ENCODE assay signal across 1 cellular context in genomic region chr22:19959587-19960490, GRCh38.
TF ChIP-seq lines count a peak whose summit lies in the region.

No MANE protein-coding gene starts in this region.

TF ChIP-seq in HepG2, 621 proteins besides CTCF, POLR2A, EP300 and RAD21 (continued from another document and continues in another):
- TF ChIP-seq ZSCAN25 (CRISPR knock-in tag; IDR thresholded peaks at IDR 0.05) = 0 out of 2 replicates have a peak, but pooled peaks have one; percentile 33
- TF ChIP-seq, protein P1, sequence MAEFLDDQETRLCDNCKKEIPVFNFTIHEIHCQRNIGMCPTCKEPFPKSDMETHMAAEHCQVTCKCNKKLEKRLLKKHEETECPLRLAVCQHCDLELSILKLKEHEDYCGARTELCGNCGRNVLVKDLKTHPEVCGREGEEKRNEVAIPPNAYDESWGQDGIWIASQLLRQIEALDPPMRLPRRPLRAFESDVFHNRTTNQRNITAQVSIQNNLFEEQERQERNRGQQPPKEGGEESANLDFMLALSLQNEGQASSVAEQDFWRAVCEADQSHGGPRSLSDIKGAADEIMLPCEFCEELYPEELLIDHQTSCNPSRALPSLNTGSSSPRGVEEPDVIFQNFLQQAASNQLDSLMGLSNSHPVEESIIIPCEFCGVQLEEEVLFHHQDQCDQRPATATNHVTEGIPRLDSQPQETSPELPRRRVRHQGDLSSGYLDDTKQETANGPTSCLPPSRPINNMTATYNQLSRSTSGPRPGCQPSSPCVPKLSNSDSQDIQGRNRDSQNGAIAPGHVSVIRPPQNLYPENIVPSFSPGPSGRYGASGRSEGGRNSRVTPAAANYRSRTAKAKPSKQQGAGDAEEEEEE (CRISPR knock-in tag; IDR thresholded peaks at IDR 0.05; ENCODE audit: borderline replicate concordance) = no peak
- no peak; the same call in 1 of the 2 replicates for TF ChIP-seq ZNF414 (CRISPR knock-in tag; IDR thresholded peaks at IDR 0.05)
- TF ChIP-seq ZNF790 (CRISPR knock-in tag; IDR thresholded peaks at IDR 0.05; ENCODE audit: borderline replicate concordance) = no peak
- no peak for TF ChIP-seq HNRNPUL1 (IDR thresholded peaks at IDR 0.05; ENCODE audit: low read depth, low read length)
- no peak for TF ChIP-seq CREB1 (IDR thresholded peaks at IDR 0.05)
- TF ChIP-seq CREB1 (CRISPR knock-in tag; IDR thresholded peaks at IDR 0.05) = no peak
- TF ChIP-seq ZNF510 (CRISPR knock-in tag; IDR thresholded peaks at IDR 0.05; ENCODE audit: low read depth) = no peak
- TF ChIP-seq BCL6 (CRISPR knock-in tag; IDR thresholded peaks at IDR 0.05) = peak; percentile 12; the same call in 1 of the 2 replicates
- no peak for TF ChIP-seq ZNF224 (CRISPR knock-in tag; IDR thresholded peaks at IDR 0.05)
- peak; percentile 63 for TF ChIP-seq POLR2AphosphoS5 (IDR thresholded peaks at IDR 0.05; ENCODE audit: low read depth, low read length)
- TF ChIP-seq ZNF577 (CRISPR knock-in tag; IDR thresholded peaks at IDR 0.05; ENCODE audit: borderline replicate concordance, low read depth) = no peak
- TF ChIP-seq ZNF17 (CRISPR knock-in tag; IDR thresholded peaks at IDR 0.05) = no peak
- TF ChIP-seq ATF7-NPFF (CRISPR knock-in tag; IDR thresholded peaks at IDR 0.05; ENCODE audit: low read depth) = 0 out of 2 replicates have a peak, but pooled peaks have one; percentile 42
- TF ChIP-seq ZNF124 (CRISPR knock-in tag; IDR thresholded peaks at IDR 0.05) = peak; percentile 37; the same call in 1 of the 2 replicates
- TF ChIP-seq ZNF101 (CRISPR knock-in tag; IDR thresholded peaks at IDR 0.05; ENCODE audit: borderline replicate concordance, low read depth) = no peak
- TF ChIP-seq NCOA1 (CRISPR knock-in tag; IDR thresholded peaks at IDR 0.05) = no peak
- no peak for TF ChIP-seq ZNF12 (CRISPR knock-in tag; IDR thresholded peaks at IDR 0.05)
- TF ChIP-seq CBFB (CRISPR knock-in tag; IDR thresholded peaks at IDR 0.05) = no peak; the same call in 1 of the 2 replicates
- peak; percentile 63; the same call in 1 of the 2 replicates for TF ChIP-seq HMG20B (CRISPR knock-in tag; conservative IDR thresholded peaks at IDR 0.05)
- no peak for TF ChIP-seq KLF11 (CRISPR knock-in tag; IDR thresholded peaks at IDR 0.05)
- no peak; the same call in 1 of the 2 replicates for TF ChIP-seq FOXP4 (CRISPR knock-in tag; IDR thresholded peaks at IDR 0.05)
- TF ChIP-seq TGIF2 (CRISPR knock-in tag; IDR thresholded peaks at IDR 0.05) = no peak; the same call in 1 of the 2 replicates
- TF ChIP-seq, protein P2, sequence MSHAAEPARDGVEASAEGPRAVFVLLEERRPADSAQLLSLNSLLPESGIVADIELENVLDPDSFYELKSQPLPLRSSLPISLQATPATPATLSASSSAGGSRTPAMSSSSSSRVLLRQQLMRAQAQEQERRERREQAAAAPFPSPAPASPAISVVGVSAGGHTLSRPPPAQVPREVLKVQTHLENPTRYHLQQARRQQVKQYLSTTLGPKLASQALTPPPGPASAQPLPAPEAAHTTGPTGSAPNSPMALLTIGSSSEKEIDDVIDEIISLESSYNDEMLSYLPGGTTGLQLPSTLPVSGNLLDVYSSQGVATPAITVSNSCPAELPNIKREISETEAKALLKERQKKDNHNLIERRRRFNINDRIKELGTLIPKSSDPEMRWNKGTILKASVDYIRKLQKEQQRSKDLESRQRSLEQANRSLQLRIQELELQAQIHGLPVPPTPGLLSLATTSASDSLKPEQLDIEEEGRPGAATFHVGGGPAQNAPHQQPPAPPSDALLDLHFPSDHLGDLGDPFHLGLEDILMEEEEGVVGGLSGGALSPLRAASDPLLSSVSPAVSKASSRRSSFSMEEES (CRISPR knock-in tag; IDR thresholded peaks at IDR 0.05) = peak; percentile 21; the same call in 1 of the 2 replicates
- TF ChIP-seq, protein P3, sequence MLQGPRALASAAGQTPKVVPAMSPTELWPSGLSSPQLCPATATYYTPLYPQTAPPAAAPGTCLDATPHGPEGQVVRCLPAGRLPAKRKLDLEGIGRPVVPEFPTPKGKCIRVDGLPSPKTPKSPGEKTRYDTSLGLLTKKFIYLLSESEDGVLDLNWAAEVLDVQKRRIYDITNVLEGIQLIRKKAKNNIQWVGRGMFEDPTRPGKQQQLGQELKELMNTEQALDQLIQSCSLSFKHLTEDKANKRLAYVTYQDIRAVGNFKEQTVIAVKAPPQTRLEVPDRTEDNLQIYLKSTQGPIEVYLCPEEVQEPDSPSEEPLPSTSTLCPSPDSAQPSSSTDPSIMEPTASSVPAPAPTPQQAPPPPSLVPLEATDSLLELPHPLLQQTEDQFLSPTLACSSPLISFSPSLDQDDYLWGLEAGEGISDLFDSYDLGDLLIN (CRISPR knock-in tag; IDR thresholded peaks at IDR 0.05; ENCODE audit: borderline replicate concordance) = no peak
- TF ChIP-seq ZNF660 (CRISPR knock-in tag; IDR thresholded peaks at IDR 0.05; ENCODE audit: borderline replicate concordance, low read depth) = no peak
- TF ChIP-seq, protein P4, sequence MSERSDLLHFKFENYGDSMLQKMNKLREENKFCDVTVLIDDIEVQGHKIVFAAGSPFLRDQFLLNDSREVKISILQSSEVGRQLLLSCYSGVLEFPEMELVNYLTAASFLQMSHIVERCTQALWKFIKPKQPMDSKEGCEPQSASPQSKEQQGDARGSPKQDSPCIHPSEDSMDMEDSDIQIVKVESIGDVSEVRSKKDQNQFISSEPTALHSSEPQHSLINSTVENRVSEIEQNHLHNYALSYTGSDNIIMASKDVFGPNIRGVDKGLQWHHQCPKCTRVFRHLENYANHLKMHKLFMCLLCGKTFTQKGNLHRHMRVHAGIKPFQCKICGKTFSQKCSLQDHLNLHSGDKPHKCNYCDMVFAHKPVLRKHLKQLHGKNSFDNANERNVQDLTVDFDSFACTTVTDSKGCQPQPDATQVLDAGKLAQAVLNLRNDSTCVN (CRISPR knock-in tag; IDR thresholded peaks at IDR 0.05; ENCODE audit: borderline replicate concordance) = no peak
- TF ChIP-seq CBX5 (CRISPR knock-in tag; IDR thresholded peaks at IDR 0.05; ENCODE audit: borderline replicate concordance) = peak; percentile 85; the same call in 1 of the 2 replicates
- TF ChIP-seq PHF8 (CRISPR knock-in tag; IDR thresholded peaks at IDR 0.05) = peak; percentile 57
- TF ChIP-seq ZNF792 (CRISPR knock-in tag; IDR thresholded peaks at IDR 0.05) = peak; percentile 60
- TF ChIP-seq ZFAT (CRISPR knock-in tag; conservative IDR thresholded peaks at IDR 0.05) = no peak
- TF ChIP-seq ASH2L (IDR thresholded peaks at IDR 0.05; ENCODE audit: insufficient read length, low read depth, low read length) = peak; percentile 88
- TF ChIP-seq TAF1 (CRISPR knock-in tag; IDR thresholded peaks at IDR 0.05) = peak; percentile 72
- TF ChIP-seq ZNF766 (CRISPR knock-in tag; IDR thresholded peaks at IDR 0.05; ENCODE audit: borderline replicate concordance) = no peak
- TF ChIP-seq ZNF253 (CRISPR knock-in tag; IDR thresholded peaks at IDR 0.05; ENCODE audit: borderline replicate concordance) = no peak
- no peak for TF ChIP-seq MLLT10 (CRISPR knock-in tag; IDR thresholded peaks at IDR 0.05)
- no peak for TF ChIP-seq ZNF256 (CRISPR knock-in tag; conservative IDR thresholded peaks at IDR 0.05)
- TF ChIP-seq PPARG (CRISPR knock-in tag; conservative IDR thresholded peaks at IDR 0.05) = 0 out of 2 replicates have a peak, but pooled peaks have one; percentile 26
- no peak for TF ChIP-seq EZH2 (conservative IDR thresholded peaks at IDR 0.05; ENCODE audit: low read depth, low read length)
- TF ChIP-seq KLF6 (CRISPR knock-in tag; IDR thresholded peaks at IDR 0.05) = no peak
- TF ChIP-seq, protein P5, sequence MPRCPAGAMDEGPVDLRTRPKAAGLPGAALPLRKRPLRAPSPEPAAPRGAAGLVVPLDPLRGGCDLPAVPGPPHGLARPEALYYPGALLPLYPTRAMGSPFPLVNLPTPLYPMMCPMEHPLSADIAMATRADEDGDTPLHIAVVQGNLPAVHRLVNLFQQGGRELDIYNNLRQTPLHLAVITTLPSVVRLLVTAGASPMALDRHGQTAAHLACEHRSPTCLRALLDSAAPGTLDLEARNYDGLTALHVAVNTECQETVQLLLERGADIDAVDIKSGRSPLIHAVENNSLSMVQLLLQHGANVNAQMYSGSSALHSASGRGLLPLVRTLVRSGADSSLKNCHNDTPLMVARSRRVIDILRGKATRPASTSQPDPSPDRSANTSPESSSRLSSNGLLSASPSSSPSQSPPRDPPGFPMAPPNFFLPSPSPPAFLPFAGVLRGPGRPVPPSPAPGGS (CRISPR knock-in tag; IDR thresholded peaks at IDR 0.05) = peak; percentile 38; the same call in 1 of the 2 replicates
- TF ChIP-seq ZNF670 (CRISPR knock-in tag; IDR thresholded peaks at IDR 0.05; ENCODE audit: borderline replicate concordance) = no peak
- TF ChIP-seq HDAC6 (IDR thresholded peaks at IDR 0.05; ENCODE audit: low read depth, low read length) = no peak
- no peak for TF ChIP-seq GPBP1L1 (CRISPR knock-in tag; IDR thresholded peaks at IDR 0.05)
- TF ChIP-seq ZNF570 (CRISPR knock-in tag; IDR thresholded peaks at IDR 0.05; ENCODE audit: borderline replicate concordance) = no peak
- TF ChIP-seq KAT8 (CRISPR knock-in tag; IDR thresholded peaks at IDR 0.05) = no peak
- peak; percentile 81; the same call in 1 of the 2 replicates for TF ChIP-seq KDM2A (CRISPR knock-in tag; IDR thresholded peaks at IDR 0.05; ENCODE audit: borderline replicate concordance, low read depth)
- no peak; the same call in 1 of the 2 replicates for TF ChIP-seq ZNF609 (CRISPR knock-in tag; IDR thresholded peaks at IDR 0.05; ENCODE audit: borderline replicate concordance)
